28 cellular contexts compared by ENCODE assay signal in genomic region chr1:18200918-18201317, GRCh38.
"Had no signal": no experiment of that assay in that cellular context is flagged by ENCODE, and none has a peak within 500 bp of the region (broad histone marks: within the 10 kb centered on the region; RNA-seq: fewer than 3 reads in every experiment).

No MANE protein-coding gene starts in this region.

- H3K9me3 ChIP-seq: gastrocnemius medialis, right atrium auricular region, suprapubic skin, tibial nerve had no signal

- H3K9me3 Mint-ChIP-seq: activated CD4-positive, alpha-beta memory T cell treated with anti-CD3 and anti-CD28 coated beads, Interleukin-2, amount 10 ng/mL, durations not matched to agents 7 days and 5 days; activated CD4-positive, alpha-beta T cell treated with anti-CD3 and anti-CD28 coated beads, Interleukin-2, amount 10 ng/mL, durations not matched to agents 7 days and 5 days; activated naive CD4-positive, alpha-beta T cell treated with anti-CD3 and anti-CD28 coated beads, Interleukin-2, amount 10 ng/mL, durations not matched to agents 7 days and 5 days; activated naive CD8-positive, alpha-beta T cell treated with anti-CD3 and anti-CD28 coated beads, Interleukin-2, amount 10 ng/mL, durations not matched to agents 7 days and 5 days; activated T-cell treated with anti-CD3 and anti-CD28 coated beads, Interleukin-2, amount 50 U/mL, for 24 hours; central memory CD8-positive, alpha-beta T cell; neural progenitor cell had no signal

- ATAC-seq: effector memory CD8-positive, alpha-beta T cell; gastrocnemius medialis; left ventricle myocardium superior; naive thymus-derived CD4-positive, alpha-beta T cell; stimulated activated naive B cell treated with anti-CD40 and anti-IgM and Interleukin-4, amounts not matched to agents 10 μg/mL and 1 μg/mL and 100 μg/mL, for 72 hours; T-helper 17 cell had no signal

- H3K4me3 Mint-ChIP-seq: activated CD4-positive, alpha-beta memory T cell treated with anti-CD3 and anti-CD28 coated beads, Interleukin-2, amount 10 ng/mL, durations not matched to agents 7 days and 5 days; activated CD4-positive, alpha-beta T cell treated with anti-CD3 and anti-CD28 coated beads, Interleukin-2, amount 10 ng/mL, durations not matched to agents 7 days and 5 days; activated naive CD4-positive, alpha-beta T cell treated with anti-CD3 and anti-CD28 coated beads, Interleukin-2, amount 10 ng/mL, durations not matched to agents 7 days and 5 days; activated naive CD8-positive, alpha-beta T cell treated with anti-CD3 and anti-CD28 coated beads, Interleukin-2, amount 10 ng/mL, durations not matched to agents 7 days and 5 days; activated T-cell treated with anti-CD3 and anti-CD28 coated beads, Interleukin-2, amount 50 U/mL, for 24 hours; central memory CD8-positive, alpha-beta T cell; effector memory CD8-positive, alpha-beta T cell; mesothelial cell of epicardium; naive thymus-derived CD4-positive, alpha-beta T cell; neural progenitor cell; stimulated activated naive B cell treated with anti-CD40 and anti-IgM and Interleukin-4, amounts not matched to agents 10 μg/mL and 1 μg/mL and 100 μg/mL, for 72 hours; T-helper 17 cell had no signal

- H3K4me1 Mint-ChIP-seq: activated CD4-positive, alpha-beta memory T cell treated with anti-CD3 and anti-CD28 coated beads, Interleukin-2, amount 10 ng/mL, durations not matched to agents 7 days and 5 days; activated CD4-positive, alpha-beta T cell treated with anti-CD3 and anti-CD28 coated beads, Interleukin-2, amount 10 ng/mL, durations not matched to agents 7 days and 5 days; activated naive CD4-positive, alpha-beta T cell treated with anti-CD3 and anti-CD28 coated beads, Interleukin-2, amount 10 ng/mL, durations not matched to agents 7 days and 5 days; activated naive CD8-positive, alpha-beta T cell treated with anti-CD3 and anti-CD28 coated beads, Interleukin-2, amount 10 ng/mL, durations not matched to agents 7 days and 5 days; central memory CD8-positive, alpha-beta T cell; stimulated activated naive B cell treated with anti-CD40 and anti-IgM and Interleukin-4, amounts not matched to agents 10 μg/mL and 1 μg/mL and 100 μg/mL, for 72 hours; T-helper 17 cell had no signal

- DNase-seq: activated CD4-positive, alpha-beta memory T cell treated with anti-CD3 and anti-CD28 coated beads, Interleukin-2, amount 10 ng/mL, durations not matched to agents 7 days and 5 days; activated CD4-positive, alpha-beta T cell treated with anti-CD3 and anti-CD28 coated beads for 1 hour; activated CD4-positive, alpha-beta T cell treated with anti-CD3 and anti-CD28 coated beads, Interleukin-2, amount 10 ng/mL, durations not matched to agents 7 days and 5 days; activated CD8-positive, alpha-beta memory T cell treated with anti-CD3 and anti-CD28 coated beads, Interleukin-2, amount 50 U/mL, for 48 hours; activated gamma-delta T cell; activated naive CD4-positive, alpha-beta T cell treated with anti-CD3 and anti-CD28 coated beads, Interleukin-2, amount 10 ng/mL, durations not matched to agents 7 days and 5 days; activated naive CD8-positive, alpha-beta T cell treated with anti-CD3 and anti-CD28 coated beads, Interleukin-2, amount 10 ng/mL, durations not matched to agents 7 days and 5 days; activated T-cell treated with anti-CD3 and anti-CD28 coated beads, Interleukin-2, amount 50 U/mL, for 24 hours; amniotic stem cell; effector memory CD8-positive, alpha-beta T cell; erythroblast; gastrocnemius medialis; islet precursor cell; left ventricle myocardium superior; naive thymus-derived CD4-positive, alpha-beta T cell; stimulated activated CD4-positive, alpha-beta T cell treated with anti-CD3 and anti-CD28 coated beads, Interleukin-15, amount 100 ng/mL, for 24 hours; stimulated activated CD4-positive, alpha-beta T cell treated with anti-CD3 and anti-CD28 coated beads, Interleukin-2, amount 100 ng/mL, for 24 hours; stimulated activated naive B cell treated with anti-CD40 and anti-IgM and Interleukin-4, amounts not matched to agents 10 μg/mL and 1 μg/mL and 100 μg/mL, for 72 hours; T-helper 17 cell; T1000 had no signal

- H3K27ac ChIP-seq: gastrocnemius medialis, hepatocyte, neural progenitor cell, parathyroid adenoma, right atrium auricular region, suprapubic skin, tibial nerve had no signal

- H3K4me1 ChIP-seq: gastrocnemius medialis, parathyroid adenoma, right atrium auricular region, suprapubic skin, tibial nerve had no signal

- H3K36me3 ChIP-seq: gastrocnemius medialis, neural progenitor cell, right atrium auricular region, suprapubic skin, tibial nerve had no signal

- H3K27ac Mint-ChIP-seq: activated CD4-positive, alpha-beta memory T cell treated with anti-CD3 and anti-CD28 coated beads, Interleukin-2, amount 10 ng/mL, durations not matched to agents 7 days and 5 days; activated CD4-positive, alpha-beta T cell treated with anti-CD3 and anti-CD28 coated beads, Interleukin-2, amount 10 ng/mL, durations not matched to agents 7 days and 5 days; activated naive CD4-positive, alpha-beta T cell treated with anti-CD3 and anti-CD28 coated beads, Interleukin-2, amount 10 ng/mL, durations not matched to agents 7 days and 5 days; activated naive CD8-positive, alpha-beta T cell treated with anti-CD3 and anti-CD28 coated beads, Interleukin-2, amount 10 ng/mL, durations not matched to agents 7 days and 5 days; activated T-cell treated with anti-CD3 and anti-CD28 coated beads, Interleukin-2, amount 50 U/mL, for 24 hours; effector memory CD8-positive, alpha-beta T cell; mesothelial cell of epicardium; naive thymus-derived CD4-positive, alpha-beta T cell; neural progenitor cell; stimulated activated naive B cell treated with anti-CD40 and anti-IgM and Interleukin-4, amounts not matched to agents 10 μg/mL and 1 μg/mL and 100 μg/mL, for 72 hours; T-helper 17 cell had no signal

- H3K27me3 ChIP-seq: neural progenitor cell, right atrium auricular region had no signal

- H3K36me3 Mint-ChIP-seq: activated naive CD4-positive, alpha-beta T cell treated with anti-CD3 and anti-CD28 coated beads, Interleukin-2, amount 10 ng/mL, durations not matched to agents 7 days and 5 days; activated naive CD8-positive, alpha-beta T cell treated with anti-CD3 and anti-CD28 coated beads, Interleukin-2, amount 10 ng/mL, durations not matched to agents 7 days and 5 days; mesothelial cell of epicardium; neural progenitor cell; stimulated activated naive B cell treated with anti-CD40 and anti-IgM and Interleukin-4, amounts not matched to agents 10 μg/mL and 1 μg/mL and 100 μg/mL, for 72 hours had no signal

- H3K4me3 ChIP-seq: gastrocnemius medialis, hepatocyte, neural progenitor cell, right atrium auricular region, suprapubic skin, tibial nerve had no signal
